9 cellular contexts compared by ENCODE assay signal in genomic region chr10:102113261-102113955, GRCh38. TPM values are rescaled to one million over a fixed set of nuclear protein-coding genes. Genes with fewer than 3 reads are reported as not detected.
A peak's percentile ranks its signal among the peaks of the same experiment; 100 is the strongest.
DNase-seq lines count a peak whose midpoint lies in the region; ATAC-seq and TF ChIP-seq lines count a peak whose summit lies in the region.
"Had no signal": no experiment of that assay in that cellular context is flagged by ENCODE, and none has a peak within 500 bp of the region (broad histone marks: within the 10 kb centered on the region; RNA-seq: fewer than 3 reads in every experiment).

No MANE protein-coding gene starts in this region.

- peaks cover 21% of the 10 kb centered on the region for H3K4me1 ChIP-seq in SJCRH30
- peaks cover 54 to 71% (median 65%) of the 10 kb centered on the region in 4 donors for H3K4me1 ChIP-seq in esophagus muscularis mucosa
- peaks cover 27% of the 10 kb centered on the region for H3K4me1 ChIP-seq in rectal smooth muscle tissue (ENCODE audit: control insufficient read depth, insufficient read depth, low read length)

- peak overlapping the region; percentile 27 for H3K9ac ChIP-seq in rectal smooth muscle tissue (ENCODE audit: low read length)

- no peak for ATAC-seq in HG03342 (IDR thresholded peaks at IDR 0.05; ENCODE audit: unreplicated experiment)

- 48% methylated on average over 2 of the region's 7 CpGs for WGBS in esophagus muscularis mucosa

- TF ChIP-seq CTCF in GM06990 (IDR thresholded peaks at IDR 0.05; ENCODE audit: insufficient read depth, low read length, poor library complexity, severe bottlenecking), result no peak
- TF ChIP-seq CTCF in esophagus muscularis mucosa (IDR thresholded peaks at IDR 0.05), result no peak

- no peak for TF ChIP-seq EP300 in esophagus muscularis mucosa (IDR thresholded peaks at IDR 0.05)

- peak overlapping the region; percentile 75 for H3K4me3 ChIP-seq in GM06990 (replicated peaks; ENCODE audit: low read depth, low read length)
- peak overlapping the region; percentile 84 for H3K4me3 ChIP-seq in SJCRH30
- H3K4me3 ChIP-seq in esophagus muscularis mucosa, result peak overlapping the region; percentile 59 to 99 (median 82)
- peak overlapping the region; percentile 75 for H3K4me3 ChIP-seq in rectal smooth muscle tissue (ENCODE audit: low read length)

- H3K27ac ChIP-seq in SJCRH30 (no peak overlapping the region), esophagus muscularis mucosa (replicated peaks in 1 of 4) (peak overlapping the region in 3 of 4 donors; percentile 99), rectal smooth muscle tissue (ENCODE audit: low read depth, low read length) (no peak overlapping the region)

- DNase-seq in GM06990 (ENCODE audit: extremely low read depth, insufficient read length) (no peak), SJCRH30 (no peak), esophagus muscularis mucosa (ENCODE audit: extremely low spot score) (no peak), anterior cingulate cortex (lab: John Stamatoyannopoulos, UW) (no peak), NCI-H82 treated with DMSO at 0.1 percent for 48 hours (lab: John Stamatoyannopoulos, UW; ENCODE audit: unreplicated experiment) (no peak), AML-193 (lab: John Stamatoyannopoulos, UW) (no peak)
- DNase-seq: effector CD4-positive, alpha-beta T cell had no signal

- peaks cover 26% of the 10 kb centered on the region for H3K36me3 ChIP-seq in GM06990 (ENCODE audit: control insufficient read depth, insufficient read depth, low read length)
- H3K36me3 ChIP-seq in SJCRH30, result peaks cover 30% of the 10 kb centered on the region
- H3K36me3 ChIP-seq in esophagus muscularis mucosa, result peaks cover 30 to 34% (median 32%) of the 10 kb centered on the region in 4 donors
- peaks cover 28% of the 10 kb centered on the region for H3K36me3 ChIP-seq in rectal smooth muscle tissue (ENCODE audit: control insufficient read depth, insufficient read depth, low read length)

- no peak for TF ChIP-seq POLR2A in esophagus muscularis mucosa (IDR thresholded peaks at IDR 0.05; ENCODE audit: low read depth)

- H3K9me3 ChIP-seq in SJCRH30 (replicated peaks) (no peaks in the 10 kb centered on the region), esophagus muscularis mucosa (no peaks in the 10 kb centered on the region)

- intact Hi-C loops in esophagus muscularis mucosa (cut with DNase I), result loop anchor here (2.0 kb wide), 1 partner anchor 45 kb away; no protein-coding TSS in a partner anchor

- no peaks in the 10 kb centered on the region for H3K27me3 ChIP-seq in GM06990 (replicated peaks; ENCODE audit: control insufficient read depth, insufficient read depth, low read length)
- H3K27me3 ChIP-seq in SJCRH30, result no peaks in the 10 kb centered on the region
- H3K27me3 ChIP-seq in esophagus muscularis mucosa, result no peaks in the 10 kb centered on the region
- H3K27me3 ChIP-seq in rectal smooth muscle tissue (ENCODE audit: control insufficient read depth, insufficient read depth, low read length), result no peaks in the 10 kb centered on the region

RNA-seq across cellular contexts. Expression of gene LDB1, which starts 6.8 kb away (rescaled TPM):
- total RNA-seq in SJCRH30 (2014; rRNA removed; shearing (Covaris generic)), result 72.6 and 81.6 TPM in 2 replicates
- 10 to 100 TPM; 59.4 to 79.7 (median 65.6) TPM for total RNA-seq in esophagus muscularis mucosa

RNA-seq across cellular contexts. Expression of gene PPRC1, which starts 19.4 kb away (rescaled TPM):
- total RNA-seq in SJCRH30 (2014; rRNA removed; shearing (Covaris generic)), result 61.0 and 63.0 TPM in 2 replicates
- total RNA-seq in esophagus muscularis mucosa, result 10 to 100 TPM; 10.8 to 49.5 (median 20.9) TPM

RNA-seq across cellular contexts. Expression of gene NOLC1, which starts 38.8 kb away (rescaled TPM):
- 225 and 242 TPM in 2 replicates for total RNA-seq in SJCRH30 (2014; rRNA removed; shearing (Covaris generic))
- 10 to 100 TPM; 28.7 to 83.8 (median 48.5) TPM for total RNA-seq in esophagus muscularis mucosa

RNA-seq across cellular contexts. Expression of gene HPS6, which starts 48.3 kb away (rescaled TPM):
- 6.4 and 7.0 TPM in 2 replicates for total RNA-seq in SJCRH30 (2014; rRNA removed; shearing (Covaris generic))
- total RNA-seq in esophagus muscularis mucosa, result 10 to 100 TPM; 21.2 to 40.0 (median 28.2) TPM

RNA-seq across cellular contexts. Expression of gene ARMH3, which starts 57.4 kb away (rescaled TPM):
- 24.1 and 25.7 TPM in 2 replicates for total RNA-seq in SJCRH30 (2014; rRNA removed; shearing (Covaris generic))
- 10 to 100 TPM; 12.9 to 19.3 (median 16.2) TPM for total RNA-seq in esophagus muscularis mucosa

Comparison
In these comparisons a context has a peak if more than half of its experiments do, and no peak if none do; other contexts are left out.
1. H3K27ac ChIP-seq: peak in esophagus muscularis mucosa (3 of 4); none in SJCRH30 (single experiment) and rectal smooth muscle tissue (single experiment).
2. Peak in every context shown above with its lines, with median percentiles within 50 percentile points of each other: H3K4me3 ChIP-seq.